16 cellular contexts compared by ENCODE assay signal in genomic region chr13:110625771-110626321, GRCh38. TPM values are rescaled to one million over a fixed set of nuclear protein-coding genes. Genes with fewer than 3 reads are reported as not detected.
DNase-seq lines count a peak whose midpoint lies in the region; ATAC-seq and TF ChIP-seq lines count a peak whose summit lies in the region.
"Had no signal": no experiment of that assay in that cellular context is flagged by ENCODE, and none has a peak within 500 bp of the region (broad histone marks: within the 10 kb centered on the region; RNA-seq: fewer than 3 reads in every experiment).

No MANE protein-coding gene starts in this region.

- intact Hi-C loops in posterior vena cava (cut with DNase I): no loop called here
- intact Hi-C loops in PC-9 (cut with micrococcal nuclease; ENCODE audit: unreplicated experiment): no loop called here

- no peak overlapping the region for H3K27ac ChIP-seq in PC-9
- H3K27ac ChIP-seq: BLaER1 treated with 17β-estradiol and CSF1 and Interleukin-3, amounts not matched to agents 10 nM and 100 nM; coronary artery had no signal

- peaks cover 85% of the 10 kb centered on the region for H4K20me1 ChIP-seq in PC-9 (ENCODE audit: insufficient read depth)

- H3K4me3 ChIP-seq in PC-9: no peak overlapping the region
- H3K4me3 ChIP-seq: BLaER1 treated with 17β-estradiol and CSF1 and Interleukin-3, amounts not matched to agents 10 nM and 100 nM; coronary artery had no signal

- no peaks in the 10 kb centered on the region for H3K9me2 ChIP-seq in PC-9 (ENCODE audit: insufficient read depth)

- peaks cover 96% of the 10 kb centered on the region for H3K79me2 ChIP-seq in PC-9 (ENCODE audit: low read depth)

- H2AFZ ChIP-seq in PC-9: no peak overlapping the region

- POLR2A ChIA-PET in PC-9 (lab: Charles Lee; ENCODE audit: unreplicated experiment): no interaction called here

- no peak for TF ChIP-seq CTCF in PC-9 (conservative IDR thresholded peaks at IDR 0.05)

- peaks cover 10% of the 10 kb centered on the region; the same call in 1 of the 2 replicates for H3K36me3 ChIP-seq in PC-9 (ENCODE audit: low read depth)

- no TSS peak for BruUV-seq in PC-9 (replicated peaks; lab: Mats Ljungman, UMichigan)

- H3F3A ChIP-seq in PC-9 (ENCODE audit: insufficient read depth, low read depth): no peaks in the 10 kb centered on the region

- no peaks in the 10 kb centered on the region for H3K27me3 ChIP-seq in PC-9 (ENCODE audit: insufficient read depth, low read depth)
- H3K27me3 ChIP-seq: BLaER1 treated with 17β-estradiol and CSF1 and Interleukin-3, amounts not matched to agents 10 nM and 100 nM had no signal

- no peak overlapping the region for H3K4me2 ChIP-seq in PC-9
- H3K4me2 ChIP-seq: BLaER1 treated with 17β-estradiol and CSF1 and Interleukin-3, amounts not matched to agents 10 nM and 100 nM had no signal

- CTCF ChIA-PET in PC-9 (lab: Charles Lee): no interaction called here

- peak; percentile 93 for ATAC-seq in esophagus mucosa
- ATAC-seq in GM21576 (IDR thresholded peaks at IDR 0.05; ENCODE audit: unreplicated experiment): no peak
- ATAC-seq: stimulated activated naive B cell treated with anti-CD40 and anti-IgM and Interleukin-4, amounts not matched to agents 10 μg/mL and 1 μg/mL and 100 μg/mL, for 72 hours had no signal

- no peaks in the 10 kb centered on the region for H3K4me1 ChIP-seq in PC-9 (replicated peaks; ENCODE audit: insufficient read depth)

- H3K9me3 ChIP-seq in PC-9 (ENCODE audit: insufficient read depth, low read depth): no peaks in the 10 kb centered on the region
- H3K9me3 ChIP-seq: BLaER1 treated with 17β-estradiol and CSF1 and Interleukin-3, amounts not matched to agents 10 nM and 100 nM had no signal

- peak; percentile 17 for DNase-seq in DMS153 treated with DMSO at 0.1 percent for 48 hours (lab: John Stamatoyannopoulos, UW; ENCODE audit: unreplicated experiment)
- DNase-seq in NCI-H774 (lab: John Stamatoyannopoulos, UW): peak; percentile 38
- peak; percentile 74 for DNase-seq in posterior vena cava (ENCODE audit: low spot score)
- DNase-seq in activated CD4-positive, CD25-positive, alpha-beta regulatory T cell treated with anti-CD3 and anti-CD28 coated beads, Interleukin-2, amount 50 U/mL, for 72 hours: no peak
- DNase-seq in SKM-1 (lab: John Stamatoyannopoulos, UW; ENCODE audit: unreplicated experiment): no peak
- DNase-seq in PC-9: no peak
- DNase-seq: activated naive CD8-positive, alpha-beta T cell treated with anti-CD3 and anti-CD28 coated beads, Interleukin-2, amount 10 ng/mL, durations not matched to agents 7 days and 5 days; kidney glomerular epithelial cell; NCI-H1694; stimulated activated CD4-positive, alpha-beta T cell treated with anti-CD3 and anti-CD28 coated beads, Interleukin-2, amount 100 ng/mL, for 24 hours; stimulated activated naive B cell treated with anti-CD40 and anti-IgM and Interleukin-4, amounts not matched to agents 10 μg/mL and 1 μg/mL and 100 μg/mL, for 72 hours; T-helper 1 cell had no signal

RNA-seq across cellular contexts. Expression of gene NAXD, which starts 10.5 kb away (rescaled TPM):
- 21.4 TPM for total RNA-seq in esophagus mucosa
- total RNA-seq in posterior vena cava: 10 to 100 TPM; 19.5 to 21.7 TPM
- total RNA-seq in PC-9 (2021): 30.2 and 35.2 TPM in 2 replicates

Comparison
In these comparisons a context has a peak if more than half of its experiments do, and no peak if none do; other contexts are left out.
1. DNase-seq: peak in DMS153 treated with DMSO at 0.1 percent for 48 hours (single experiment), NCI-H774 (single experiment) and posterior vena cava (single experiment); none in activated CD4-positive, CD25-positive, alpha-beta regulatory T cell treated with anti-CD3 and anti-CD28 coated beads, Interleukin-2, amount 50 U/mL, for 72 hours (single experiment), SKM-1 (single experiment) and PC-9 (0 of 2).